13 cellular contexts compared by ENCODE assay signal in the genomic region with DNA sequence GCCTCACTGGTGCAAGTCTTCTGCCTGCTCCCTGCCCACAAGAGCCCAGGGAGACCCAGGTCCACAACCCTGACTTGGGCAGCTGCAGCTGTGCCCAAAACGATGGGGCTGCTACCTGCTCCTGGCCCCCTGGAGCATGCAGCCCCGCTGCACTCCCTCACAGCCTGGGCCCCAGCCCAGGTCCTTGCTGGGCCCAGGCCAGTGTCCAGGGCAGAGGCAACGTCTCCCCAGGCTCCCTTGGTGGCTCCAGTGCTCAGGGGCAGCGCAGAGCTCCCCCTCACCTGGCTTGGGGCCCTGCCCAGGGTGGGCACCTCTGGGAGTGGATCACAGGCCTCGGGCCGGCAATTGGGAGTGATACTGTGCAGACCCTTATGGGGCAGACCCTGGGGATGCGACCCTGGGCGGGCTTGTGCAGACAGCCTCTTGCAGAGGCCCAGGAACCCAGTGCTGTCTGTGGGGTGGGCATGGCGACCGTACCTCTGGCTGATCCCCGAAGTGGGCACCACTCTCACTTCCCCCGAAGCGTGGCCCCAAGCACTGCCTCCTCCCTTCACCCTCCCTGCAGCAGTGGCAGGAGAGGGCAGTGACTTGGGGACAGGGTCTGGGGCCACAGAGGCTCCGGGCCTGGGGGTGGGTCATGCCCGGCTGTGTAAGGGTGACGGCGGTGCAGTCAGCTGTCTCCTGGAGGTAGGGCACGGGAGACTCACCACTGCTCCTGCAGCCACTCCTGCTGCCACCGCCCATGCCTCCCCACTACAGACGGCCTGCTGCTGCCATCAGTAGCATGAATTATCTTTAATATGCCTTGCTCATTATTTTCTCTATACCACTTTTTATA.
DNase-seq lines count a peak whose midpoint lies in the region; ATAC-seq and TF ChIP-seq lines count a peak whose summit lies in the region.
"Had no signal": no experiment of that assay in that cellular context is flagged by ENCODE, and none has a peak within 500 bp of the region (broad histone marks: within the 10 kb centered on the region; RNA-seq: fewer than 3 reads in every experiment).

No MANE protein-coding gene starts in this region.

- H3K9me3 ChIP-seq in osteoblast (ENCODE audit: low read depth, low read length): no peaks in the 10 kb centered on the region
- no peaks in the 10 kb centered on the region for H3K9me3 ChIP-seq in upper lobe of right lung

- H3K4me2 ChIP-seq in osteoblast (ENCODE audit: insufficient read depth, low read length): no peak overlapping the region
- H3K4me2 ChIP-seq: BLaER1 treated with 17β-estradiol and CSF1 and Interleukin-3, amounts not matched to agents 10 nM and 100 nM had no signal

- ATAC-seq in natural killer cell treated with Interleukin-12 subunit alpha and Interleukin-12 subunit beta and Interleukin-15 and Interleukin-18, amount 100 ng/mL, for 72 hours: peak; percentile 33 to 40
- ATAC-seq in natural killer cell: no peak
- ATAC-seq in esophagus mucosa: peak; percentile 13
- ATAC-seq in upper lobe of right lung: peak; percentile 27
- ATAC-seq in GM18511 (IDR thresholded peaks at IDR 0.05; ENCODE audit: unreplicated experiment): no peak

- intact Hi-C loops in natural killer cell (cut with micrococcal nuclease): no loop called here
- intact Hi-C loops in upper lobe of right lung (cut with DNase I): no loop called here

- H3K27me3 ChIP-seq in osteoblast (ENCODE audit: insufficient read depth, low read length) (no peaks in the 10 kb centered on the region), upper lobe of right lung (no peaks in the 10 kb centered on the region)
- H3K27me3 ChIP-seq: BLaER1 treated with 17β-estradiol and CSF1 and Interleukin-3, amounts not matched to agents 10 nM and 100 nM had no signal

- H3K4me1 ChIP-seq in osteoblast (ENCODE audit: insufficient read depth, low read length): no peaks in the 10 kb centered on the region
- H3K4me1 ChIP-seq in upper lobe of right lung: no peaks in the 10 kb centered on the region
- H3K4me1 ChIP-seq: BLaER1 treated with 17β-estradiol and CSF1 and Interleukin-3, amounts not matched to agents 10 nM and 100 nM had no signal

- no peaks in the 10 kb centered on the region for H3K79me2 ChIP-seq in osteoblast (ENCODE audit: insufficient read depth, low read length)

- no peaks in the 10 kb centered on the region for H4K20me1 ChIP-seq in osteoblast (ENCODE audit: insufficient read depth, low read length)
- H4K20me1 ChIP-seq: BLaER1 treated with 17β-estradiol and CSF1 and Interleukin-3, amounts not matched to agents 10 nM and 100 nM had no signal

- H3K27ac ChIP-seq in osteoblast (ENCODE audit: low read depth, low read length) (no peak overlapping the region), upper lobe of right lung (no peak overlapping the region), RWPE1 (no peak overlapping the region)
- H3K27ac ChIP-seq: BLaER1 treated with 17β-estradiol and CSF1 and Interleukin-3, amounts not matched to agents 10 nM and 100 nM had no signal

- POLR2A ChIA-PET in RWPE1 (lab: Yijun Ruan, JAX; ENCODE audit: low non-redundant PET): no interaction called here

- H3K36me3 Mint-ChIP-seq in natural killer cell treated with Interleukin-12 subunit alpha and Interleukin-12 subunit beta and Interleukin-15 and Interleukin-18, amount 100 ng/mL, for 72 hours: peaks cover 3% of the 10 kb centered on the region
- H3K36me3 Mint-ChIP-seq in natural killer cell: peaks cover 2% of the 10 kb centered on the region

- no peaks in the 10 kb centered on the region for H3K9me3 Mint-ChIP-seq in natural killer cell treated with Interleukin-12 subunit alpha and Interleukin-12 subunit beta and Interleukin-15 and Interleukin-18, amount 100 ng/mL, for 72 hours
- no peaks in the 10 kb centered on the region for H3K9me3 Mint-ChIP-seq in natural killer cell

- no peaks in the 10 kb centered on the region for H3K36me3 ChIP-seq in osteoblast (ENCODE audit: insufficient read depth, low read length)
- H3K36me3 ChIP-seq in upper lobe of right lung: no peaks in the 10 kb centered on the region

- no peak overlapping the region for H3K27ac Mint-ChIP-seq in natural killer cell treated with Interleukin-12 subunit alpha and Interleukin-12 subunit beta and Interleukin-15 and Interleukin-18, amount 100 ng/mL, for 72 hours
- no peak overlapping the region for H3K27ac Mint-ChIP-seq in natural killer cell
- H3K27ac Mint-ChIP-seq: CD4-positive, CD25-positive, alpha-beta regulatory T cell had no signal

- H3K4me3 Mint-ChIP-seq in natural killer cell treated with Interleukin-12 subunit alpha and Interleukin-12 subunit beta and Interleukin-15 and Interleukin-18, amount 100 ng/mL, for 72 hours: no peak overlapping the region
- no peak overlapping the region for H3K4me3 Mint-ChIP-seq in natural killer cell
- H3K4me3 Mint-ChIP-seq: CD4-positive, CD25-positive, alpha-beta regulatory T cell had no signal

- H3K27me3 Mint-ChIP-seq in natural killer cell treated with Interleukin-12 subunit alpha and Interleukin-12 subunit beta and Interleukin-15 and Interleukin-18, amount 100 ng/mL, for 72 hours: peaks cover 10 to 12% of the 10 kb centered on the region in 2 donors
- H3K27me3 Mint-ChIP-seq in natural killer cell (ENCODE audit: low read depth in 2 of 2): peaks cover 16 to 53% of the 10 kb centered on the region in 2 donors

- no peaks in the 10 kb centered on the region for H3K4me1 Mint-ChIP-seq in natural killer cell treated with Interleukin-12 subunit alpha and Interleukin-12 subunit beta and Interleukin-15 and Interleukin-18, amount 100 ng/mL, for 72 hours (ENCODE audit: low read depth in 2 of 2)
- no peaks in the 10 kb centered on the region for H3K4me1 Mint-ChIP-seq in natural killer cell

- TF ChIP-seq CTCF in natural killer cell (IDR thresholded peaks at IDR 0.05) (no peak), osteoblast (IDR thresholded peaks at IDR 0.05; ENCODE audit: extremely low read depth, low read depth, low read length) (no peak), upper lobe of right lung (IDR thresholded peaks at IDR 0.05) (no peak), RWPE1 (conservative IDR thresholded peaks at IDR 0.05; ENCODE audit: low read depth) (no peak)

- H3K4me3 ChIP-seq in osteoblast (ENCODE audit: insufficient read depth, low read length) (no peak overlapping the region), upper lobe of right lung (no peak overlapping the region)
- H3K4me3 ChIP-seq: BLaER1 treated with 17β-estradiol and CSF1 and Interleukin-3, amounts not matched to agents 10 nM and 100 nM had no signal

- DNase-seq in natural killer cell treated with Interleukin-12 subunit alpha and Interleukin-12 subunit beta and Interleukin-15 and Interleukin-18, amount 100 ng/mL, for 72 hours (ENCODE audit: low spot score): no peak
- DNase-seq in natural killer cell (no peak), osteoblast (ENCODE audit: insufficient read length, low spot score, missing footprints) (peak; percentile 43), upper lobe of right lung (no peak), RWPE1 (ENCODE audit: low spot score) (no peak), activated gamma-delta T cell (lab: John Stamatoyannopoulos, UW) (no peak)
- DNase-seq: 8988T; CD4-positive, CD25-positive, alpha-beta regulatory T cell; DMS53; GF-D8 had no signal

- no peak overlapping the region for H2AFZ ChIP-seq in osteoblast (ENCODE audit: low read length)

- CTCF ChIA-PET in RWPE1 (lab: Yijun Ruan, JAX): no interaction called here

Comparison
In these comparisons a context has a peak if more than half of its experiments do, and no peak if none do; other contexts are left out.
1. ATAC-seq: peak in natural killer cell treated with Interleukin-12 subunit alpha and Interleukin-12 subunit beta and Interleukin-15 and Interleukin-18, amount 100 ng/mL, for 72 hours (2 of 2), esophagus mucosa (single experiment) and upper lobe of right lung (single experiment); none in natural killer cell (0 of 3) and GM18511 (single experiment).